In genomic region chr14:92563359-92563758, GRCh38 we compare ENCODE assay signal across 8 cellular contexts. TPM values are rescaled to one million over a fixed set of nuclear protein-coding genes. Genes with fewer than 3 reads are reported as not detected.
DNase-seq lines count a peak whose midpoint lies in the region; ATAC-seq and TF ChIP-seq lines count a peak whose summit lies in the region.

No MANE protein-coding gene starts in this region.

- H3K9me2 ChIP-seq in hepatocyte (replicated peaks; ENCODE audit: insufficient read depth), result no peaks in the 10 kb centered on the region

- H3K9me3 ChIP-seq in adipocyte (ENCODE audit: control insufficient read depth, low read length) (peaks cover 6% of the 10 kb centered on the region), A673 (ENCODE audit: low read depth, low read length, poor library complexity, severe bottlenecking) (no peaks in the 10 kb centered on the region), Peyer's patch (no peaks in the 10 kb centered on the region), hepatocyte (ENCODE audit: low read depth) (no peaks in the 10 kb centered on the region)

- H3K4me1 Mint-ChIP-seq in activated naive CD4-positive, alpha-beta T cell treated with anti-CD3 and anti-CD28 coated beads, Interleukin-2, amount 10 ng/mL, durations not matched to agents 7 days and 5 days, result peaks cover 64% of the 10 kb centered on the region

- peak; percentile 97 for ATAC-seq in HG03175 (IDR thresholded peaks at IDR 0.05; ENCODE audit: unreplicated experiment)

- H3K79me2 ChIP-seq in hepatocyte, result no peaks in the 10 kb centered on the region

- H3K27me3 Mint-ChIP-seq in activated naive CD4-positive, alpha-beta T cell treated with anti-CD3 and anti-CD28 coated beads, Interleukin-2, amount 10 ng/mL, durations not matched to agents 7 days and 5 days, result no peaks in the 10 kb centered on the region

- H3K4me3 Mint-ChIP-seq in activated naive CD4-positive, alpha-beta T cell treated with anti-CD3 and anti-CD28 coated beads, Interleukin-2, amount 10 ng/mL, durations not matched to agents 7 days and 5 days, result no peak overlapping the region

- no peak for TF ChIP-seq CTCF in A673 (conservative IDR thresholded peaks at IDR 0.05; ENCODE audit: low read depth, low read length)
- no peak for TF ChIP-seq CTCF in Peyer's patch (IDR thresholded peaks at IDR 0.05)
- TF ChIP-seq CTCF in hepatocyte (IDR thresholded peaks at IDR 0.05; ENCODE audit: poor library complexity), result no peak

- no TSS peak for BruUV-seq in A673 (replicated peaks; lab: Mats Ljungman, UMichigan)

- peaks cover 21% of the 10 kb centered on the region for H3K36me3 ChIP-seq in adipocyte (ENCODE audit: control insufficient read depth, insufficient read depth, low read length, severe bottlenecking)
- no peaks in the 10 kb centered on the region for H3K36me3 ChIP-seq in A673 (ENCODE audit: insufficient read depth, low read length, poor library complexity, severe bottlenecking)
- H3K36me3 ChIP-seq in Peyer's patch, result peaks cover 0 to 25% (median 0%) of the 10 kb centered on the region in 3 donors
- H3K36me3 ChIP-seq in hepatocyte (replicated peaks; ENCODE audit: insufficient read depth, low read depth), result no peaks in the 10 kb centered on the region

- no peak overlapping the region for H3K9ac ChIP-seq in adipocyte (ENCODE audit: low read length)

- 87% methylated on average over 1 of the region's 1 CpG for WGBS in hepatocyte (ENCODE audit: low lambda C conversion rate, missing lambda C conversion rate)

- H3K27ac ChIP-seq in skin epidermis (peak overlapping the region in 15 of 21 experiments; percentile 3 to 80 (median 44)), A673 (ENCODE audit: low read depth, low read length, poor library complexity, severe bottlenecking) (no peak overlapping the region), Peyer's patch (peak overlapping the region in 1 of 4 donors; percentile 29), hepatocyte (no peak overlapping the region)

- no peaks in the 10 kb centered on the region for H4K20me1 ChIP-seq in hepatocyte (ENCODE audit: insufficient read depth, poor library complexity, severe bottlenecking)

- intact Hi-C loops in A673 (cut with micrococcal nuclease; ENCODE audit: unreplicated experiment), result no loop called here

- no peak overlapping the region for H3K4me3 ChIP-seq in adipocyte (ENCODE audit: low read length)
- no peak overlapping the region for H3K4me3 ChIP-seq in skin epidermis
- H3K4me3 ChIP-seq in A673 (ENCODE audit: low read depth, low read length, poor library complexity, severe bottlenecking), result no peak overlapping the region
- H3K4me3 ChIP-seq in Peyer's patch, result no peak overlapping the region
- H3K4me3 ChIP-seq in hepatocyte, result no peak overlapping the region

- no peak overlapping the region for H3K4me2 ChIP-seq in hepatocyte

- H3K4me1 ChIP-seq in adipocyte (ENCODE audit: control insufficient read depth, insufficient read depth, low read length), result peaks cover 8% of the 10 kb centered on the region
- no peaks in the 10 kb centered on the region for H3K4me1 ChIP-seq in A673 (ENCODE audit: insufficient read depth, low read length, poor library complexity, severe bottlenecking)
- peaks cover 0 to 16% (median 0%) of the 10 kb centered on the region in 4 donors for H3K4me1 ChIP-seq in Peyer's patch
- no peaks in the 10 kb centered on the region for H3K4me1 ChIP-seq in hepatocyte (ENCODE audit: insufficient read depth)

- H2AFZ ChIP-seq in hepatocyte, result no peak overlapping the region

- H3K27ac Mint-ChIP-seq in activated naive CD4-positive, alpha-beta T cell treated with anti-CD3 and anti-CD28 coated beads, Interleukin-2, amount 10 ng/mL, durations not matched to agents 7 days and 5 days, result peak overlapping the region; percentile 42

- DNase-seq in activated naive CD4-positive, alpha-beta T cell treated with anti-CD3 and anti-CD28 coated beads, Interleukin-2, amount 10 ng/mL, durations not matched to agents 7 days and 5 days, result no peak
- DNase-seq in activated naive CD4-positive, alpha-beta T cell treated with Interleukin-2 at 50 U/mL for 16 hours, result no peak
- DNase-seq in adipocyte (ENCODE audit: low read depth) (peak; percentile 34), A673 (ENCODE audit: low spot score) (no peak), Peyer's patch (no peak), hepatocyte (ENCODE audit: low spot score) (no peak)

- H3K36me3 Mint-ChIP-seq in activated naive CD4-positive, alpha-beta T cell treated with anti-CD3 and anti-CD28 coated beads, Interleukin-2, amount 10 ng/mL, durations not matched to agents 7 days and 5 days, result peaks cover 25% of the 10 kb centered on the region

- CTCF ChIA-PET in activated naive CD4-positive, alpha-beta T cell treated with anti-CD3 and anti-CD28 coated beads, Interleukin-2, amount 10 ng/mL, durations not matched to agents 7 days and 5 days (lab: Charles Lee), result interaction anchor here (1.2 to 1.3 kb wide), 3 partner anchors 14 to 119 kb away, joined by 3 to 4 read pairs (median 3); no protein-coding TSS in a partner anchor
- CTCF ChIA-PET in A673 (lab: Charles Lee), result no interaction called here

- POLR2A ChIA-PET in A673 (lab: Charles Lee; ENCODE audit: low non-redundant PET), result no interaction called here

- no peaks in the 10 kb centered on the region for H3K27me3 ChIP-seq in adipocyte (replicated peaks; ENCODE audit: control insufficient read depth, insufficient read depth, low read length)
- H3K27me3 ChIP-seq in A673 (replicated peaks; ENCODE audit: insufficient read depth, low read depth, low read length, poor library complexity), result no peaks in the 10 kb centered on the region
- no peaks in the 10 kb centered on the region for H3K27me3 ChIP-seq in Peyer's patch
- H3K27me3 ChIP-seq in hepatocyte, result no peaks in the 10 kb centered on the region

- TF ChIP-seq POLR2A in Peyer's patch (IDR thresholded peaks at IDR 0.05), result no peak

- peaks cover 13% of the 10 kb centered on the region for H3K9me3 Mint-ChIP-seq in activated naive CD4-positive, alpha-beta T cell treated with anti-CD3 and anti-CD28 coated beads, Interleukin-2, amount 10 ng/mL, durations not matched to agents 7 days and 5 days

RNA-seq across cellular contexts. Expression of gene RIN3, which starts 49.8 kb away (rescaled TPM):
- total RNA-seq in A673 (2021) (2.4 and 2.5 TPM in 2 replicates), Peyer's patch (10 to 100 TPM; 15.4 to 53.6 (median 39.7) TPM), hepatocyte (4.2 and 4.7 TPM in 2 replicates)
- polyA plus RNA-seq in hepatocyte, result 8.6 and 11.8 TPM in 2 replicates

Comparison
In these comparisons a context has a peak if more than half of its experiments do, and no peak if none do; other contexts are left out.
1. H3K27ac ChIP-seq: peak in skin epidermis (15 of 21); none in A673 (single experiment) and hepatocyte (single experiment).